8 cellular contexts compared by ENCODE assay signal in genomic region chr5:152505442-152506042, GRCh38.
DNase-seq lines count a peak whose midpoint lies in the region; ATAC-seq and TF ChIP-seq lines count a peak whose summit lies in the region.

No MANE protein-coding gene starts in this region.

- TF ChIP-seq CTCF in foreskin keratinocyte (conservative IDR thresholded peaks at IDR 0.05) (peak; percentile 73), osteocyte (IDR thresholded peaks at IDR 0.05) (peak; percentile 63)

- no peaks in the 10 kb centered on the region for H3K9me3 Mint-ChIP-seq in osteocyte (ENCODE audit: unreplicated experiment)

- no peaks in the 10 kb centered on the region for H3K36me3 Mint-ChIP-seq in osteocyte (ENCODE audit: unreplicated experiment)

- H3K4me3 Mint-ChIP-seq in osteocyte (ENCODE audit: unreplicated experiment): no peak overlapping the region

- no peak overlapping the region for H3K27ac Mint-ChIP-seq in osteocyte (ENCODE audit: unreplicated experiment)

- H3K27ac ChIP-seq in foreskin keratinocyte: no peak overlapping the region

- no peaks in the 10 kb centered on the region for H3K4me1 ChIP-seq in foreskin keratinocyte

- peaks cover 20% of the 10 kb centered on the region for H3K27me3 ChIP-seq in foreskin keratinocyte

- peaks cover 10% of the 10 kb centered on the region for H3K27me3 Mint-ChIP-seq in osteocyte (ENCODE audit: unreplicated experiment)

- peak; percentile 12 for DNase-seq in DMS153 (lab: John Stamatoyannopoulos, UW)
- peak; percentile 15 for DNase-seq in NCI-H226
- peak; percentile 9 to 24 for DNase-seq in activated CD4-positive, alpha-beta T cell treated with anti-CD3 and anti-CD28 coated beads, Interleukin-2, amount 50 U/mL, for 4 hours
- peak; percentile 24 to 51 for DNase-seq in foreskin keratinocyte
- DNase-seq in osteocyte (ENCODE audit: extremely low spot score, unreplicated experiment): no peak
- no peak for DNase-seq in GOT3 (lab: John Stamatoyannopoulos, UW)

- no peaks in the 10 kb centered on the region for H3K4me1 Mint-ChIP-seq in osteocyte (ENCODE audit: unreplicated experiment)

- ATAC-seq in GM19328 (IDR thresholded peaks at IDR 0.05; ENCODE audit: unreplicated experiment): peak; percentile 89
- peak; percentile 89 for ATAC-seq in HG03175 (IDR thresholded peaks at IDR 0.05; ENCODE audit: unreplicated experiment)
- ATAC-seq in foreskin keratinocyte: peak; percentile 90

Comparison
In these comparisons a context has a peak if more than half of its experiments do, and no peak if none do; other contexts are left out.
1. DNase-seq: peak in DMS153 (single experiment), NCI-H226 (single experiment), activated CD4-positive, alpha-beta T cell treated with anti-CD3 and anti-CD28 coated beads, Interleukin-2, amount 50 U/mL, for 4 hours (2 of 2) and foreskin keratinocyte (2 of 2); none in osteocyte (single experiment) and GOT3 (single experiment).
2. Peak in every context shown above with its lines, with median percentiles within 50 percentile points of each other: ATAC-seq.